ENCODE assay signal across 8 cellular contexts in genomic region chr9:95874989-95875304, GRCh38. TPM values are rescaled to one million over a fixed set of nuclear protein-coding genes. Genes with fewer than 3 reads are reported as not detected.
DNase-seq lines count a peak whose midpoint lies in the region; ATAC-seq and TF ChIP-seq lines count a peak whose summit lies in the region.

No MANE protein-coding gene starts in this region.

- H3K36me3 ChIP-seq in HUES64 (ENCODE audit: insufficient read depth, low read length) (no peaks in the 10 kb centered on the region), brain microvascular endothelial cell (replicated peaks) (no peaks in the 10 kb centered on the region)

- TF ChIP-seq CTCF in brain microvascular endothelial cell (IDR thresholded peaks at IDR 0.05; ENCODE audit: low read depth, low read length, missing control alignments): no peak

- peaks cover 7% of the 10 kb centered on the region; the same call in 1 of the 2 replicates for H3K4me1 ChIP-seq in HUES64 (ENCODE audit: insufficient read depth, low read length)

- peak; percentile 35 for DNase-seq in UCSD-AML1 (lab: John Stamatoyannopoulos, UW; ENCODE audit: unreplicated experiment)
- peak; percentile 44 for DNase-seq in brain microvascular endothelial cell
- peak; percentile 58 to 70 for DNase-seq in stimulated activated CD4-positive, alpha-beta T cell treated with anti-CD3 and anti-CD28 coated beads, Interleukin-4, amount 100 ng/mL, for 48 hours (ENCODE audit: low read depth in 2 of 2)

- under 1% methylated on average over 19 of the region's 20 CpGs for WGBS in HUES64

- peak overlapping the region; percentile 80 for H3K27ac ChIP-seq in HUES64 (ENCODE audit: low read depth, low read length)
- no peak overlapping the region for H3K27ac ChIP-seq in brain microvascular endothelial cell
- H3K27ac ChIP-seq in layer of hippocampus (ENCODE audit: low read depth, low read length): peak overlapping the region; percentile 98

- no peaks in the 10 kb centered on the region for H3K9me3 ChIP-seq in HUES64 (ENCODE audit: insufficient read depth, low read depth, low read length)

- H3K4me3 ChIP-seq in HUES64 (ENCODE audit: low read length) (no peak overlapping the region), brain microvascular endothelial cell (ENCODE audit: low read depth, low read length) (no peak overlapping the region)

- H3K27me3 ChIP-seq in HUES64 (ENCODE audit: insufficient read depth, low read length) (no peaks in the 10 kb centered on the region), brain microvascular endothelial cell (replicated peaks) (no peaks in the 10 kb centered on the region), layer of hippocampus (ENCODE audit: control insufficient read depth, insufficient read depth, low read length) (no peaks in the 10 kb centered on the region)

- ATAC-seq in GM18511 (IDR thresholded peaks at IDR 0.05; ENCODE audit: unreplicated experiment): peak; percentile 36
- no peak for ATAC-seq in HG03457 (IDR thresholded peaks at IDR 0.05; ENCODE audit: unreplicated experiment)
- no peak for ATAC-seq in HG03095 (IDR thresholded peaks at IDR 0.05; ENCODE audit: unreplicated experiment)

- no peak overlapping the region; the same call in 1 of the 2 replicates for H3K9ac ChIP-seq in HUES64 (ENCODE audit: low read depth, low read length)

- in situ Hi-C loops in brain microvascular endothelial cell (cut with HindIII; ENCODE audit: low pct_ligation_motif_present, low sequenced_read_pairs): no loop called here

RNA-seq across cellular contexts. Expression of gene ERCC6L2, which starts 0.5 kb away (rescaled TPM):
- polyA plus RNA-seq in HUES64 (2013, experiment 1 of 2): 31.1 TPM
- polyA plus RNA-seq in HUES64 (2013, experiment 2 of 2): 27.2 TPM
